Comparison of ENCODE assay signal across 8 cellular contexts in the genomic region with DNA sequence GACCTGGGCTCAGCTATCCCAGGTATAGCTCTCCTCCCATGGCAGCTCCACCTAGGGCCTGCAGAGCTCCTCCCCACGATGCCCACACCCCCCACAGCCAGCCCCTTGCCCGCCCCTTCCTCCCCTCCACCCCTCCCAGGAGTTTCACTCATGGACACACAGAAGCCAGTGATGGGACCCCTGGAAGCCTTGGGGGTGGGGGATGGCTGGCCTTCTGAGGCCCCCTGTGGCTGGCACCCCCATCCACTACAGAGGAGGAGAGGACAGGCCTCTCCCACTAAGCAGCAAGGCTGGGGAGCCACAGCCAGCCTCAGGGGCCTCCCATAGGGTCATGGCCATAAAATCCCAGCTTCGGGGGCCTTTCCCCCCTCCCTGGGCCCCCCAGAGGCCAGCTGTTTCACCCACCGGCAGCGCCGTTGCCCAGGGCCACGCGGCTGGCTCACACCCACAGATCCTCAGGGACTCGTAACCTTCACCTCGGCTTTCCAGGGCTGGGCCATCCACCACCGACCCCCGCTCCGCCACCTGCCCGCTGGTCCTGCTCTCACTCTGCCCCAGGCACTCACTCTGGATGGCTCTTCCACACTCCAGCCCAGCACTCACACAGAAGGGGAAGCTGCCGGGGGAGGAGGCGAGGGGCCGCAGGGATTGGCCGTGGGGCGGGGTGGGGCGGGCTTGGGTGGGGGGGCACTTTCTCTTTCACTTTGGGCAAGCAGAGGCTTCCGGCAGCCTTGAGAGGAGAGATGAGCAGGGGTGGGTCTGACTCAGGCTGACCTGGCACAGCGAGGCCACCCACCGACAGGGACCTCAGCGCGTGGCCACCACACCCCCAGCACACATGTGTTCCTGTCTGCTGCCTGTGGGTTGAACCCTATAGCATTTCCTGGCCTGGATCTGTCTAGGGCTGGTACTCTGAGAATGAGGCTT. TPM values are rescaled to one million over a fixed set of nuclear protein-coding genes. Genes with fewer than 3 reads are reported as not detected.
DNase-seq lines count a peak whose midpoint lies in the region; ATAC-seq, FAIRE-seq and TF ChIP-seq lines count a peak whose summit lies in the region.

No MANE protein-coding gene starts in this region.

- H3K9me1 ChIP-seq in endothelial cell of umbilical vein (replicated peaks; ENCODE audit: control insufficient read depth, extremely low read depth, insufficient read depth, low read length), result no peaks in the 10 kb centered on the region

- H3K4me1 ChIP-seq in endothelial cell of umbilical vein (ENCODE audit: control insufficient read depth, extremely low read depth, insufficient read depth, low read length) (peaks cover 14% of the 10 kb centered on the region), muscle layer of duodenum (ENCODE audit: control insufficient read depth in 1 of 2, insufficient read depth in 2 of 2, low read length in 2 of 2) (peaks cover 7 to 29% of the 10 kb centered on the region in 2 donors)

- peak overlapping the region; percentile 91 for H3K27ac ChIP-seq in CD4-positive, alpha-beta T cell (ENCODE audit: low read depth, low read length)
- H3K27ac ChIP-seq in endothelial cell of umbilical vein (ENCODE audit: insufficient read depth, low read depth, low read length) (peak overlapping the region; percentile 39), muscle layer of duodenum (ENCODE audit: low read length) (peak overlapping the region; percentile 85)

- peak; percentile 52 for ATAC-seq in CD4-positive, alpha-beta T cell (ENCODE audit: poor library complexity)
- ATAC-seq in activated CD8-positive, alpha-beta memory T cell treated with anti-CD3 and anti-CD28 coated beads, Interleukin-2, amount 10 ng/mL, durations not matched to agents 7 days and 5 days, result peak; percentile 55

- no peak for TF ChIP-seq POLR2A in endothelial cell of umbilical vein (IDR thresholded peaks at IDR 0.05; ENCODE audit: low read depth, low read length)

- no peaks in the 10 kb centered on the region for H3K27me3 ChIP-seq in CD4-positive, alpha-beta T cell (ENCODE audit: control insufficient read depth, insufficient read depth, low read length)
- no peaks in the 10 kb centered on the region for H3K27me3 ChIP-seq in endothelial cell of umbilical vein (ENCODE audit: control insufficient read depth in 2 of 2, insufficient read depth in 2 of 2, low read length in 2 of 2)
- H3K27me3 ChIP-seq in muscle layer of duodenum (ENCODE audit: low read depth, low read length), result no peaks in the 10 kb centered on the region

- no peaks in the 10 kb centered on the region for H3K9me3 ChIP-seq in CD4-positive, alpha-beta T cell (ENCODE audit: control insufficient read depth, low read length)
- H3K9me3 ChIP-seq in endothelial cell of umbilical vein (replicated peaks; ENCODE audit: control insufficient read depth, insufficient read depth, low read length) (no peaks in the 10 kb centered on the region), muscle layer of duodenum (ENCODE audit: control insufficient read depth in 1 of 2, low read length in 2 of 2) (no peaks in the 10 kb centered on the region)

- POLR2A ChIA-PET in CD4-positive, alpha-beta T cell (lab: Charles Lee), result interaction anchor here (0.6 to 3.2 kb wide), 8 partner anchors 10 to 35 kb away, joined by 3 to 24 read pairs (median 4); a partner anchor contains a TSS
- POLR2A ChIA-PET in endothelial cell of umbilical vein (lab: Charles Lee), result no interaction called here

- peak overlapping the region; percentile 91 for H3K27ac Mint-ChIP-seq in CD4-positive, alpha-beta T cell
- H3K27ac Mint-ChIP-seq in activated CD8-positive, alpha-beta memory T cell treated with anti-CD3 and anti-CD28 coated beads, Interleukin-2, amount 10 ng/mL, durations not matched to agents 7 days and 5 days, result peak overlapping the region; percentile 84

- H3K4me1 Mint-ChIP-seq in CD4-positive, alpha-beta T cell (ENCODE audit: low read depth), result peaks cover 16% of the 10 kb centered on the region
- H3K4me1 Mint-ChIP-seq in activated CD8-positive, alpha-beta memory T cell treated with anti-CD3 and anti-CD28 coated beads, Interleukin-2, amount 10 ng/mL, durations not matched to agents 7 days and 5 days, result peaks cover 13% of the 10 kb centered on the region

- H3K4me3 Mint-ChIP-seq in CD4-positive, alpha-beta T cell, result peak overlapping the region; percentile 92
- H3K4me3 Mint-ChIP-seq in activated CD8-positive, alpha-beta memory T cell treated with anti-CD3 and anti-CD28 coated beads, Interleukin-2, amount 10 ng/mL, durations not matched to agents 7 days and 5 days, result peak overlapping the region; percentile 85

- no peak for TF ChIP-seq CTCF in CD4-positive, alpha-beta T cell (IDR thresholded peaks at IDR 0.05)
- no peak for TF ChIP-seq CTCF in endothelial cell of umbilical vein (IDR thresholded peaks at IDR 0.05; ENCODE audit: extremely low read depth in 1 of 2, insufficient read depth in 1 of 2, low read depth in 1 of 2, low read length in 2 of 2)

- H3K9me3 Mint-ChIP-seq in CD4-positive, alpha-beta T cell, result no peaks in the 10 kb centered on the region
- H3K9me3 Mint-ChIP-seq in activated CD8-positive, alpha-beta memory T cell treated with anti-CD3 and anti-CD28 coated beads, Interleukin-2, amount 10 ng/mL, durations not matched to agents 7 days and 5 days (ENCODE audit: low read depth), result no peaks in the 10 kb centered on the region

- H3K9ac ChIP-seq in endothelial cell of umbilical vein (replicated peaks; ENCODE audit: extremely low read depth, insufficient read depth, low read length), result peak overlapping the region; percentile 34

- H2AFZ ChIP-seq in endothelial cell of umbilical vein (ENCODE audit: low read depth, low read length), result peak overlapping the region; percentile 20

- H4K20me1 ChIP-seq in endothelial cell of umbilical vein (replicated peaks; ENCODE audit: control insufficient read depth, extremely low read depth, insufficient read depth, low read length), result no peaks in the 10 kb centered on the region

- H3K36me3 ChIP-seq in endothelial cell of umbilical vein (ENCODE audit: control insufficient read depth in 2 of 2, extremely low read depth in 1 of 2, insufficient read depth in 2 of 2, low read length in 2 of 2), result peaks cover 0 to 5% of the 10 kb centered on the region in 2 experiments
- H3K36me3 ChIP-seq in muscle layer of duodenum (ENCODE audit: control insufficient read depth in 1 of 2, insufficient read depth in 2 of 2, low read length in 2 of 2), result peaks cover 0 to 30% of the 10 kb centered on the region in 2 donors

- H3K4me3 ChIP-seq in endothelial cell of umbilical vein (replicated peaks in 1 of 3; ENCODE audit: insufficient read depth in 1 of 3, low read depth in 1 of 3, low read length in 3 of 3), result peak overlapping the region in 2 of 3 experiments; percentile 28 to 33
- H3K4me3 ChIP-seq in muscle layer of duodenum (ENCODE audit: low read depth in 1 of 2, low read length in 2 of 2), result peak overlapping the region; percentile 80 to 88

- H3K27me3 Mint-ChIP-seq in CD4-positive, alpha-beta T cell, result no peaks in the 10 kb centered on the region
- no peaks in the 10 kb centered on the region for H3K27me3 Mint-ChIP-seq in activated CD8-positive, alpha-beta memory T cell treated with anti-CD3 and anti-CD28 coated beads, Interleukin-2, amount 10 ng/mL, durations not matched to agents 7 days and 5 days

- BruUV-seq in endothelial cell of umbilical vein (replicated peaks; lab: Mats Ljungman, UMichigan), result no TSS peak

- H3K79me2 ChIP-seq in endothelial cell of umbilical vein (ENCODE audit: control insufficient read depth, insufficient read depth, low read length), result peaks cover 11% of the 10 kb centered on the region

- peak; percentile 81 for FAIRE-seq in endothelial cell of umbilical vein (lab: Jason Lieb, UNC)

- CTCF ChIA-PET in CD4-positive, alpha-beta T cell (lab: Charles Lee), result interaction anchor here (1.1 kb wide), 1 partner anchor 49 kb away, joined by 4 read pairs; a partner anchor contains a TSS
- CTCF ChIA-PET in activated CD8-positive, alpha-beta memory T cell treated with anti-CD3 and anti-CD28 coated beads, Interleukin-2, amount 10 ng/mL, durations not matched to agents 7 days and 5 days (lab: Charles Lee), result interaction anchor here (0.6 to 3.1 kb wide), 4 partner anchors 12 to 48 kb away, joined by 3 to 17 read pairs (median 3); a partner anchor contains a TSS
- CTCF ChIA-PET in endothelial cell of umbilical vein (lab: Charles Lee), result interaction anchor here (2.0 to 2.1 kb wide), 2 partner anchors 10 to 12 kb away, joined by 9 read pairs; no protein-coding TSS in a partner anchor

- H3K4me2 ChIP-seq in endothelial cell of umbilical vein (ENCODE audit: insufficient read depth, low read length), result peak overlapping the region; percentile 54

- DNase-seq in CD4-positive, alpha-beta T cell, result peak; percentile 54 to 73 (median 66)
- DNase-seq in HCEC 1CT, result peak; percentile 90
- peak; percentile 90 for DNase-seq in NK-92 treated with Interleukin-12 subunit alpha and Interleukin-12 subunit beta, amount 100 ng/mL, for 24 hours (lab: John Stamatoyannopoulos, UW)
- DNase-seq in activated CD8-positive, alpha-beta memory T cell treated with anti-CD3 and anti-CD28 coated beads, Interleukin-2, amount 10 ng/mL, durations not matched to agents 7 days and 5 days, result peak; percentile 92
- DNase-seq in endothelial cell of umbilical vein (ENCODE audit: low read depth, low spot score), result peak; percentile 53
- peak; percentile 75 to 89 for DNase-seq in stimulated activated CD8-positive, alpha-beta memory T cell treated with anti-CD3 and anti-CD28 coated beads, Interleukin-7, amount 100 ng/mL, for 48 hours (ENCODE audit: extremely low read depth in 1 of 2, low read depth in 1 of 2)
- no peak for DNase-seq in globus pallidus (ENCODE audit: low spot score)

- intact Hi-C loops in CD4-positive, alpha-beta T cell (cut with DNase I, micrococcal nuclease), result loop anchor here (2.0 to 5.0 kb wide), 6 partner anchors 17 to 289 kb away; a partner anchor contains a TSS
- intact Hi-C loops in endothelial cell of umbilical vein (cut with micrococcal nuclease), result loop anchor here (2.0 kb wide), 1 partner anchor 13 kb away; no protein-coding TSS in a partner anchor

- dilution Hi-C loops in endothelial cell of umbilical vein (cut with MboI; ENCODE audit: extremely low pct_ligation_motif_present, low sequenced_read_pairs), result no loop called here

- H3K36me3 Mint-ChIP-seq in CD4-positive, alpha-beta T cell (ENCODE audit: low read depth), result peaks cover 10% of the 10 kb centered on the region
- H3K36me3 Mint-ChIP-seq in activated CD8-positive, alpha-beta memory T cell treated with anti-CD3 and anti-CD28 coated beads, Interleukin-2, amount 10 ng/mL, durations not matched to agents 7 days and 5 days, result peaks cover 2% of the 10 kb centered on the region

RNA-seq across cellular contexts. Expression of a gene that starts 2.2 kb away (rescaled TPM):
- total RNA-seq in CD4-positive, alpha-beta T cell, result 10 to 100 TPM in 1 of 2 experiments, 1 to 10 TPM in 1; 9.1 to 11.1 TPM
- total RNA-seq in activated CD8-positive, alpha-beta memory T cell treated with anti-CD3 and anti-CD28 coated beads, Interleukin-2, amount 10 ng/mL, durations not matched to agents 7 days and 5 days, result 10 to 100 TPM; 49.4 to 54.7 TPM
- 24.9 and 29.3 TPM in 2 replicates for total RNA-seq in endothelial cell of umbilical vein
- polyA plus RNA-seq in endothelial cell of umbilical vein, result 24.5 and 27.4 TPM in 2 replicates
- 19.3 and 28.7 TPM in 2 replicates for polyA plus RNA-seq in endothelial cell of umbilical vein (2011; cell fraction: cytosol; rRNA removed)
- 50.4 and 51.6 TPM in 2 replicates for polyA plus RNA-seq in endothelial cell of umbilical vein (2011; cell fraction: nucleus; rRNA removed)
- 18.6 and 26.3 TPM in 2 replicates for polyA plus RNA-seq in endothelial cell of umbilical vein (2012)
- polyA minus RNA-seq in endothelial cell of umbilical vein, result 15.4 and 17.1 TPM in 2 replicates
- polyA minus RNA-seq in endothelial cell of umbilical vein (2011; cell fraction: cytosol; rRNA and poly(A)+ RNA removed), result 16.0 TPM
- polyA minus RNA-seq in endothelial cell of umbilical vein (2011; cell fraction: nucleus; rRNA and poly(A)+ RNA removed), result 11.9 and 13.3 TPM in 2 replicates

RNA-seq across cellular contexts. Expression of a gene that starts 6.0 kb away (rescaled TPM):
- not detected for total RNA-seq in CD4-positive, alpha-beta T cell
- total RNA-seq in activated CD8-positive, alpha-beta memory T cell treated with anti-CD3 and anti-CD28 coated beads, Interleukin-2, amount 10 ng/mL, durations not matched to agents 7 days and 5 days, result 1 to 10 TPM; 1.3 to 3.7 TPM
- 0.40 and 0.83 TPM in 2 replicates for total RNA-seq in endothelial cell of umbilical vein
- polyA plus RNA-seq in endothelial cell of umbilical vein, result 0.15 and 0.27 TPM in 2 replicates
- polyA plus RNA-seq in endothelial cell of umbilical vein (2011; cell fraction: cytosol; rRNA removed), result 0.21 and 0.24 TPM in 2 replicates
- 0.12 and 0.15 TPM in 2 replicates for polyA plus RNA-seq in endothelial cell of umbilical vein (2011; cell fraction: nucleus; rRNA removed)
- polyA plus RNA-seq in endothelial cell of umbilical vein (2012), result 0.89 and 2.1 TPM in 2 replicates
- not detected in 2 replicates for polyA minus RNA-seq in endothelial cell of umbilical vein
- polyA minus RNA-seq in endothelial cell of umbilical vein (2011; cell fraction: cytosol; rRNA and poly(A)+ RNA removed), result not detected
- polyA minus RNA-seq in endothelial cell of umbilical vein (2011; cell fraction: nucleus; rRNA and poly(A)+ RNA removed), result not detected in 2 replicates

RNA-seq across cellular contexts. Expression of a gene that starts 9.1 kb away (rescaled TPM):
- total RNA-seq in CD4-positive, alpha-beta T cell, result 10 to 100 TPM; 32.6 to 33.0 TPM
- 10 to 100 TPM; 42.4 to 59.8 TPM for total RNA-seq in activated CD8-positive, alpha-beta memory T cell treated with anti-CD3 and anti-CD28 coated beads, Interleukin-2, amount 10 ng/mL, durations not matched to agents 7 days and 5 days
- total RNA-seq in endothelial cell of umbilical vein, result 30.6 and 30.7 TPM in 2 replicates
- 28.2 and 41.0 TPM in 2 replicates for polyA plus RNA-seq in endothelial cell of umbilical vein
- polyA plus RNA-seq in endothelial cell of umbilical vein (2011; cell fraction: cytosol; rRNA removed), result 8.8 and 15.4 TPM in 2 replicates
- polyA plus RNA-seq in endothelial cell of umbilical vein (2011; cell fraction: nucleus; rRNA removed), result 131 and 144 TPM in 2 replicates
- polyA plus RNA-seq in endothelial cell of umbilical vein (2012), result 11.5 and 15.5 TPM in 2 replicates
- polyA minus RNA-seq in endothelial cell of umbilical vein, result 8.9 and 15.2 TPM in 2 replicates
- 5.0 TPM for polyA minus RNA-seq in endothelial cell of umbilical vein (2011; cell fraction: cytosol; rRNA and poly(A)+ RNA removed)
- 21.0 and 35.2 TPM in 2 replicates for polyA minus RNA-seq in endothelial cell of umbilical vein (2011; cell fraction: nucleus; rRNA and poly(A)+ RNA removed)

RNA-seq across cellular contexts. Expression of a gene that starts 13.9 kb away (rescaled TPM):
- total RNA-seq in CD4-positive, alpha-beta T cell, result 1,000 to 10,000 TPM; 5,234 to 5,390 TPM
- 1,000 to 10,000 TPM; 1,844 to 1,872 TPM for total RNA-seq in activated CD8-positive, alpha-beta memory T cell treated with anti-CD3 and anti-CD28 coated beads, Interleukin-2, amount 10 ng/mL, durations not matched to agents 7 days and 5 days
- total RNA-seq in endothelial cell of umbilical vein, result 1,644 and 1,739 TPM in 2 replicates
- polyA plus RNA-seq in endothelial cell of umbilical vein, result 1,579 and 3,225 TPM in 2 replicates
- 1,542 and 2,023 TPM in 2 replicates for polyA plus RNA-seq in endothelial cell of umbilical vein (2011; cell fraction: cytosol; rRNA removed)
- 411 and 642 TPM in 2 replicates for polyA plus RNA-seq in endothelial cell of umbilical vein (2011; cell fraction: nucleus; rRNA removed)
- polyA plus RNA-seq in endothelial cell of umbilical vein (2012), result 1,362 and 2,241 TPM in 2 replicates
- polyA minus RNA-seq in endothelial cell of umbilical vein, result 613 and 704 TPM in 2 replicates
- 919 TPM for polyA minus RNA-seq in endothelial cell of umbilical vein (2011; cell fraction: cytosol; rRNA and poly(A)+ RNA removed)
- polyA minus RNA-seq in endothelial cell of umbilical vein (2011; cell fraction: nucleus; rRNA and poly(A)+ RNA removed), result 89.9 and 123 TPM in 2 replicates

RNA-seq across cellular contexts. Expression of a gene that starts 18.6 kb away (rescaled TPM):
- total RNA-seq in CD4-positive, alpha-beta T cell, result 10 to 100 TPM; 14.7 to 16.1 TPM
- 10 to 100 TPM; 62.4 to 79.4 TPM for total RNA-seq in activated CD8-positive, alpha-beta memory T cell treated with anti-CD3 and anti-CD28 coated beads, Interleukin-2, amount 10 ng/mL, durations not matched to agents 7 days and 5 days
- total RNA-seq in endothelial cell of umbilical vein, result 78.5 and 83.1 TPM in 2 replicates
- polyA plus RNA-seq in endothelial cell of umbilical vein, result 70.6 and 90.8 TPM in 2 replicates
- polyA plus RNA-seq in endothelial cell of umbilical vein (2011; cell fraction: cytosol; rRNA removed), result 23.5 and 35.8 TPM in 2 replicates
- 157 and 166 TPM in 2 replicates for polyA plus RNA-seq in endothelial cell of umbilical vein (2011; cell fraction: nucleus; rRNA removed)
- polyA plus RNA-seq in endothelial cell of umbilical vein (2012), result 27.8 and 37.9 TPM in 2 replicates
- polyA minus RNA-seq in endothelial cell of umbilical vein, result 25.3 and 36.3 TPM in 2 replicates
- 27.4 TPM for polyA minus RNA-seq in endothelial cell of umbilical vein (2011; cell fraction: cytosol; rRNA and poly(A)+ RNA removed)
- polyA minus RNA-seq in endothelial cell of umbilical vein (2011; cell fraction: nucleus; rRNA and poly(A)+ RNA removed), result 34.0 and 37.3 TPM in 2 replicates

Comparison
In these comparisons a context has a peak if more than half of its experiments do, and no peak if none do; other contexts are left out.
1. H3K27ac ChIP-seq: peak in every context shown above with its lines; median percentile 91 in CD4-positive, alpha-beta T cell; 85 in muscle layer of duodenum; 39 in endothelial cell of umbilical vein.